In the genomic region with DNA sequence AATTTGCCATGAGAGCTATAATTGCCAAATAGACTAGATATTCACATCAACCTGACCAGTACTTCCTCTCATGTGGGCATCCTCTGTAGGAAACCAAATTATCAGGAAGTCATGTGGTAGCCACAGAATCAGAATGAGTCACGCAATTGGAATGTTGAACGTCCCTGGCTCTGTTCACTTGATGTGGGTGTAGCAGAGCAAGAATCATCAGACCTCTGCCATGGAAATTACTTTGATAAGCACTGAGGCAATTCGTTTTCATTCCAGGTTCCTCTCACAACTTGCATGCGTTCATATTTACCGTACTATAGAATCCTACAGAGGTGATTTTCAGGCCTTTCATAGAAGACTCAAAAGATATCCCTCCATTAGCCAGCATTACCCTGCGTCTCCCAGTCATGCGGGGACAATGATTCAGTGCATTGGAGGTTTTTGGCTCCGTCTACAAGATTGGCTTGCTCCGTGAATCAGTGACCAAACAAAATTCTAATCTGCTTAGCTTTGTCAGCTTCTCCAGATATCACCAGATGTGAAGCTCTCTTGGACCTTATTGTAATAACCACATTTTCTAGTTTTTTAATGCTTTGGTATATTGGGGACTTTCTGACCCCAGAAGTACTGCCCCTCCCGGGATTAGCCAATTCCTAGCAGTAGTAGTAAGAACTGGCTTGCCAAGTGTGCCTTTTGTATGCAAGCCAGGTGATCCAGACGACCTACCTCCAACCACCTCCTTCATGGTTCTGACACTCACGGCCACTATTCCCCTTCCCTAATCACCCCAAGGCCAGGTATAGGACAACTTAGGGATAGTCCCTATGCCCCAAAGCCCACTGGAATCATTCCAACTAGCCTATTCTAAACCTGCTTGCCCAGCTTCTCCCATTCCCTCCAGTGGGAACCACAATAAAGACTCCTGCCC, we compare ENCODE assay signal across 8 cellular contexts.
DNase-seq lines count a peak whose midpoint lies in the region; ATAC-seq and TF ChIP-seq lines count a peak whose summit lies in the region.

No MANE protein-coding gene starts in this region.

- in situ Hi-C loops in Caki2 (cut with HindIII; ENCODE audit: low pct_unique_long_range_greater_than_20kb, low sequenced_read_pairs): no loop called here

- no peak for ATAC-seq in HG02885 (IDR thresholded peaks at IDR 0.05; ENCODE audit: poor library complexity, unreplicated experiment)
- no peak for ATAC-seq in GM21390 (IDR thresholded peaks at IDR 0.05; ENCODE audit: unreplicated experiment)

- TF ChIP-seq CTCF in brain (conservative IDR thresholded peaks at IDR 0.05) (no peak), testis (IDR thresholded peaks at IDR 0.05) (no peak)

- H3K4me3 Mint-ChIP-seq in brain: peak overlapping the region in 1 of 5 experiments; percentile 16

- intact Hi-C loops in testis (cut with DNase I; ENCODE audit: low total_unique reads): loop anchor here (5.0 kb wide), 1 partner anchor 116 kb away; no protein-coding TSS in a partner anchor

- H3K9me3 Mint-ChIP-seq in brain: peaks cover 0 to 2% (median 0%) of the 10 kb centered on the region in 5 experiments

- no peak for TF ChIP-seq POLR2A in testis (IDR thresholded peaks at IDR 0.05)

- H3K27me3 Mint-ChIP-seq in brain: peaks cover 2% of the 10 kb centered on the region

- peaks cover 87% of the 10 kb centered on the region for H3K4me1 Mint-ChIP-seq in brain

- H3K4me3 ChIP-seq in testis: no peak overlapping the region

- peaks cover 27% of the 10 kb centered on the region for H3K4me1 ChIP-seq in testis

- WGBS in testis, 2 donors: 41 to 44% methylated on average over 12 of the region's 12 CpGs

- peak overlapping the region in 3 of 5 experiments; percentile 26 to 86 (median 55) for H3K27ac Mint-ChIP-seq in brain

- peaks cover 24% of the 10 kb centered on the region for H3K36me3 Mint-ChIP-seq in brain

- no peaks in the 10 kb centered on the region for H3K27me3 ChIP-seq in testis

- peak; percentile 98 for DNase-seq in Caki2 (ENCODE audit: low read depth)
- DNase-seq in NCI-H1417 treated with DMSO at 0.1 percent for 48 hours (lab: John Stamatoyannopoulos, UW): peak; percentile 6
- peak; percentile 94 for DNase-seq in islet precursor cell
- DNase-seq in testis: peak; percentile 89
- DNase-seq in NCI-H1105 treated with DMSO at 0.1 percent for 48 hours (lab: John Stamatoyannopoulos, UW): no peak

- H3K36me3 ChIP-seq in testis (ENCODE audit: low read depth, missing control alignments): no peaks in the 10 kb centered on the region

- H3K9me3 ChIP-seq in testis: no peaks in the 10 kb centered on the region

- H3K27ac ChIP-seq in testis: peak overlapping the region; percentile 72 to 78
